Comparison of ENCODE assay signal across 13 cellular contexts in the genomic region with DNA sequence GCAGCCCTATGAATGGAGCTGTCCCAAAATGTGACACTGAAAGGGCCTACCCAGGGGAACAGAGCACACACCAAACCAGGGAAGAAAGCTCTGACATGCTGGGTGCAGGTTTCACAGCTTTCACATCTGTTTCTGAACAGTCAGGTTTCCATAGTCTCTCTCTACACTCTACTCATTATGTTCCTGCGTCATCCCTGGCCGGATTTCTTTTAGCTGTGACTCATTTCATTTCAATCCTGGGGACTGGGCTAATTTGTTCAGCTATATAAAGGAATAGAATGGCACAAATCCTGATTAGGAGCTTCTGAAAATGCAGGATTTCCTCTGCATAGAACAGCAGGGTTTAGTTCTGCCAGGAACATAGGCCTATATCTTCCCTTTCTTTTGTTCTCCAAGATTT.
DNase-seq lines count a peak whose midpoint lies in the region; ATAC-seq and TF ChIP-seq lines count a peak whose summit lies in the region.
"Had no signal": no experiment of that assay in that cellular context is flagged by ENCODE, and none has a peak within 500 bp of the region (broad histone marks: within the 10 kb centered on the region; RNA-seq: fewer than 3 reads in every experiment).

No MANE protein-coding gene starts in this region.

- H3K27me3 Mint-ChIP-seq in osteocyte (ENCODE audit: unreplicated experiment) = no peaks in the 10 kb centered on the region

- peak overlapping the region; percentile 46; the same call in 1 of the 2 replicates for H2AFZ ChIP-seq in Loucy (ENCODE audit: low read length)

- DNase-seq in A673 (ENCODE audit: low spot score) (peak; percentile 83), astrocyte of the hippocampus (ENCODE audit: low read depth, low spot score) (peak; percentile 92), left kidney (ENCODE audit: low read depth, low spot score) (peak; percentile 2), germinal center (ENCODE audit: low spot score) (no peak), osteocyte (ENCODE audit: extremely low spot score, unreplicated experiment) (no peak)
- no peak for DNase-seq in stimulated activated naive CD4-positive, alpha-beta T cell (lab: John Stamatoyannopoulos, UW)
- DNase-seq: ACHN, activated gamma-delta T cell treated with Interleukin-2 at 50 U/mL for 16 hours, NCI-H1436 treated with DMSO at 0.1 percent for 48 hours, tibial artery had no signal

- no peaks in the 10 kb centered on the region for H3K36me3 Mint-ChIP-seq in osteocyte (ENCODE audit: unreplicated experiment)

- POLR2A ChIA-PET in A673 (lab: Charles Lee; ENCODE audit: low non-redundant PET) = no interaction called here

- H3K4me3 ChIP-seq in A673 (ENCODE audit: low read depth, low read length, poor library complexity, severe bottlenecking) (no peak overlapping the region), Loucy (ENCODE audit: low read length, poor library complexity, severe bottlenecking) (no peak overlapping the region)
- H3K4me3 ChIP-seq: cardiac muscle cell, tibial artery had no signal

- no peaks in the 10 kb centered on the region for H3K79me2 ChIP-seq in Loucy (ENCODE audit: insufficient read depth, low read length)

- no peak overlapping the region for H3K9ac ChIP-seq in Loucy (ENCODE audit: low read depth, low read length, poor library complexity, severe bottlenecking)

- H3K27ac ChIP-seq in A673 (ENCODE audit: low read depth, low read length, poor library complexity, severe bottlenecking) = peak overlapping the region; percentile 6
- H3K27ac ChIP-seq: cardiac muscle cell, tibial artery had no signal

- intact Hi-C loops in A673 (cut with micrococcal nuclease; ENCODE audit: unreplicated experiment) = no loop called here

- H3K27me3 ChIP-seq in A673 (replicated peaks; ENCODE audit: insufficient read depth, low read depth, low read length, poor library complexity) = no peaks in the 10 kb centered on the region
- H3K27me3 ChIP-seq in Loucy (ENCODE audit: insufficient read depth, low read length, poor library complexity, severe bottlenecking) = no peaks in the 10 kb centered on the region
- H3K27me3 ChIP-seq: cardiac muscle cell, tibial artery had no signal

- no peaks in the 10 kb centered on the region for H3K4me1 Mint-ChIP-seq in osteocyte (ENCODE audit: unreplicated experiment)

- CTCF ChIA-PET in A673 (lab: Charles Lee) = interaction anchor here (0.6 kb wide), 1 partner anchor 237 kb away, joined by 4 read pairs; no protein-coding TSS in a partner anchor

- no TSS peak for BruUV-seq in A673 (replicated peaks; lab: Mats Ljungman, UMichigan)

- TF ChIP-seq CTCF in A673 (conservative IDR thresholded peaks at IDR 0.05; ENCODE audit: low read depth, low read length) (no peak), Loucy (conservative IDR thresholded peaks at IDR 0.05; ENCODE audit: low read length) (no peak), osteocyte (IDR thresholded peaks at IDR 0.05) (no peak)

- H4K20me1 ChIP-seq in Loucy (ENCODE audit: insufficient read depth, low read length, poor library complexity, severe bottlenecking) = no peaks in the 10 kb centered on the region

- H3F3A ChIP-seq in Loucy (ENCODE audit: low read depth) = no peaks in the 10 kb centered on the region

- H3K36me3 ChIP-seq in A673 (ENCODE audit: insufficient read depth, low read length, poor library complexity, severe bottlenecking) (no peaks in the 10 kb centered on the region), Loucy (ENCODE audit: insufficient read depth, low read length) (no peaks in the 10 kb centered on the region)
- H3K36me3 ChIP-seq: cardiac muscle cell, tibial artery had no signal

- H3K27ac Mint-ChIP-seq in osteocyte (ENCODE audit: unreplicated experiment) = no peak overlapping the region

- H3K9me3 ChIP-seq in A673 (ENCODE audit: low read depth, low read length, poor library complexity, severe bottlenecking) (no peaks in the 10 kb centered on the region), Loucy (ENCODE audit: insufficient read depth, low read depth, low read length) (no peaks in the 10 kb centered on the region)
- H3K9me3 ChIP-seq: tibial artery had no signal

- H3K4me1 ChIP-seq in A673 (ENCODE audit: insufficient read depth, low read length, poor library complexity, severe bottlenecking) (peaks cover 9% of the 10 kb centered on the region), Loucy (ENCODE audit: insufficient read depth, low read length, poor library complexity, severe bottlenecking) (no peaks in the 10 kb centered on the region)

- H3K9me2 ChIP-seq in Loucy (replicated peaks; ENCODE audit: low read depth, low read length) = no peaks in the 10 kb centered on the region

- no peak overlapping the region for H3K4me3 Mint-ChIP-seq in osteocyte (ENCODE audit: unreplicated experiment)

- peaks cover 7% of the 10 kb centered on the region for H3K9me3 Mint-ChIP-seq in osteocyte (ENCODE audit: unreplicated experiment)

- ATAC-seq in HG03378 (IDR thresholded peaks at IDR 0.05; ENCODE audit: unreplicated experiment) = no peak

- no peak overlapping the region for H3K4me2 ChIP-seq in Loucy (ENCODE audit: low read depth, low read length, poor library complexity, severe bottlenecking)

Comparison
In these comparisons a context has a peak if more than half of its experiments do, and no peak if none do; other contexts are left out.
1. DNase-seq: peak in A673 (single experiment), astrocyte of the hippocampus (single experiment) and left kidney (single experiment); none in stimulated activated naive CD4-positive, alpha-beta T cell (0 of 6), germinal center (single experiment) and osteocyte (single experiment).